ENCODE assay signal across 20 cellular contexts in genomic region chr22:45473626-45474237, GRCh38. TPM values are rescaled to one million over a fixed set of nuclear protein-coding genes. Genes with fewer than 3 reads are reported as not detected.
DNase-seq lines count a peak whose midpoint lies in the region; TF ChIP-seq lines count a peak whose summit lies in the region.
"Had no signal": no experiment of that assay in that cellular context is flagged by ENCODE, and none has a peak within 500 bp of the region (broad histone marks: within the 10 kb centered on the region; RNA-seq: fewer than 3 reads in every experiment).

No MANE protein-coding gene starts in this region.

- peaks cover 48% of the 10 kb centered on the region for H3K4me1 Mint-ChIP-seq in nephron progenitor cell
- no peaks in the 10 kb centered on the region for H3K4me1 Mint-ChIP-seq in activated CD4-positive, alpha-beta T cell treated with anti-CD3 and anti-CD28 coated beads, Interleukin-2, amount 10 ng/mL, durations not matched to agents 7 days and 5 days
- H3K4me1 Mint-ChIP-seq: central memory CD8-positive, alpha-beta T cell had no signal

- H3K4me3 Mint-ChIP-seq in nephron progenitor cell = no peak overlapping the region
- H3K4me3 Mint-ChIP-seq in activated CD4-positive, alpha-beta T cell treated with anti-CD3 and anti-CD28 coated beads, Interleukin-2, amount 10 ng/mL, durations not matched to agents 7 days and 5 days = no peak overlapping the region
- H3K4me3 Mint-ChIP-seq: central memory CD8-positive, alpha-beta T cell; stimulated activated naive CD8-positive, alpha-beta T cell treated with anti-CD3 and anti-CD28 coated beads, Interleukin-15, Interleukin-2, amounts not matched to agents 100 ng/mL and 50 ng/mL, for 24 hours had no signal

- TF ChIP-seq CTCF in nephron progenitor cell (IDR thresholded peaks at IDR 0.05) (no peak), tibial artery (IDR thresholded peaks at IDR 0.05) (no peak)

- H3K27ac ChIP-seq in tibial artery = peak overlapping the region; percentile 32 to 77
- H3K27ac ChIP-seq: neutrophil had no signal

- DNase-seq in SK-MEL-5 (ENCODE audit: low read depth, low spot score) = peak; percentile 42
- peak; percentile 34 for DNase-seq in fibroblast of the conjunctiva (ENCODE audit: low read depth)
- DNase-seq in nephron progenitor cell = no peak
- DNase-seq in tibial artery = peak in 1 of 2 donors; percentile 65
- no peak for DNase-seq in activated gamma-delta T cell treated with Interleukin-2 at 50 U/mL for 16 hours
- DNase-seq in DMS79 treated with DMSO at 0.1 percent for 48 hours (lab: John Stamatoyannopoulos, UW) = no peak
- no peak for DNase-seq in activated CD4-positive, alpha-beta T cell treated with anti-CD3 and anti-CD28 coated beads, Interleukin-2, amount 10 ng/mL, durations not matched to agents 7 days and 5 days
- no peak for DNase-seq in DMS 273 (lab: John Stamatoyannopoulos, UW; ENCODE audit: unreplicated experiment)
- DNase-seq: activated CD4-positive, alpha-beta T cell treated with anti-CD3 and anti-CD28 coated beads for 1 hour; adrenal gland; effector CD8-positive, alpha-beta T cell; EL; midbrain; NCI-H1417 treated with DMSO at 0.1 percent for 48 hours; stimulated activated CD4-positive, alpha-beta T cell treated with anti-CD3 and anti-CD28 coated beads, Interleukin-1b, Interleukin-23, amount 100 ng/mL, for 48 hours; T1000 had no signal

- peaks cover 0 to 89% (median 43%) of the 10 kb centered on the region in 4 donors for H3K4me1 ChIP-seq in tibial artery

- no peak overlapping the region for H3K4me3 ChIP-seq in tibial artery
- H3K4me3 ChIP-seq: adrenal gland had no signal

- intact Hi-C loops in tibial artery (cut with DNase I; ENCODE audit: low total_unique reads) = no loop called here

- H3K36me3 ChIP-seq in tibial artery = no peaks in the 10 kb centered on the region
- H3K36me3 ChIP-seq: adrenal gland, neutrophil had no signal

- H3K9me3 ChIP-seq in tibial artery = no peaks in the 10 kb centered on the region
- H3K9me3 ChIP-seq: adrenal gland, neutrophil had no signal

- POLR2A ChIA-PET in activated CD4-positive, alpha-beta T cell treated with anti-CD3 and anti-CD28 coated beads, Interleukin-2, amount 10 ng/mL, durations not matched to agents 7 days and 5 days (lab: Charles Lee) = no interaction called here

- no peaks in the 10 kb centered on the region for H3K27me3 ChIP-seq in tibial artery
- H3K27me3 ChIP-seq: adrenal gland had no signal

- H3K27me3 Mint-ChIP-seq in nephron progenitor cell (ENCODE audit: low read depth, poor library complexity) = peaks cover 14% of the 10 kb centered on the region
- peaks cover 6% of the 10 kb centered on the region for H3K27me3 Mint-ChIP-seq in activated CD4-positive, alpha-beta T cell treated with anti-CD3 and anti-CD28 coated beads, Interleukin-2, amount 10 ng/mL, durations not matched to agents 7 days and 5 days

- in situ Hi-C loops in SK-MEL-5 (cut with HindIII; ENCODE audit: low pct_unique_long_range_greater_than_20kb, low sequenced_read_pairs) = no loop called here

- CTCF ChIA-PET in activated CD4-positive, alpha-beta T cell treated with anti-CD3 and anti-CD28 coated beads, Interleukin-2, amount 10 ng/mL, durations not matched to agents 7 days and 5 days (lab: Charles Lee) = no interaction called here

- peak overlapping the region; percentile 14 for H3K27ac Mint-ChIP-seq in nephron progenitor cell
- H3K27ac Mint-ChIP-seq in activated CD4-positive, alpha-beta T cell treated with anti-CD3 and anti-CD28 coated beads, Interleukin-2, amount 10 ng/mL, durations not matched to agents 7 days and 5 days = no peak overlapping the region
- H3K27ac Mint-ChIP-seq: activated T-helper 2 cell treated with anti-CD3 and anti-CD28 coated beads, Interferon-gamma antibody, Interleukin-2, Interleukin-4, amounts not matched to agents 10 μg/mL and 5 μg/mL and 100 μg/mL, durations not matched to agents 14 hours and 24 hours and 36 hours; stimulated activated naive CD8-positive, alpha-beta T cell treated with anti-CD3 and anti-CD28 coated beads, Interleukin-15, Interleukin-2, amounts not matched to agents 100 ng/mL and 50 ng/mL, for 24 hours had no signal

- no peaks in the 10 kb centered on the region for H3K36me3 Mint-ChIP-seq in nephron progenitor cell (ENCODE audit: low read depth)
- no peaks in the 10 kb centered on the region for H3K36me3 Mint-ChIP-seq in activated CD4-positive, alpha-beta T cell treated with anti-CD3 and anti-CD28 coated beads, Interleukin-2, amount 10 ng/mL, durations not matched to agents 7 days and 5 days (ENCODE audit: low read depth)

- no peaks in the 10 kb centered on the region for H3K9me3 Mint-ChIP-seq in nephron progenitor cell
- no peaks in the 10 kb centered on the region for H3K9me3 Mint-ChIP-seq in activated CD4-positive, alpha-beta T cell treated with anti-CD3 and anti-CD28 coated beads, Interleukin-2, amount 10 ng/mL, durations not matched to agents 7 days and 5 days
- H3K9me3 Mint-ChIP-seq: activated T-helper 2 cell treated with anti-CD3 and anti-CD28 coated beads, Interferon-gamma antibody, Interleukin-2, Interleukin-4, amounts not matched to agents 10 μg/mL and 5 μg/mL and 100 μg/mL, durations not matched to agents 14 hours and 24 hours and 36 hours; central memory CD8-positive, alpha-beta T cell; stimulated activated naive CD8-positive, alpha-beta T cell treated with anti-CD3 and anti-CD28 coated beads, Interleukin-15, Interleukin-2, amounts not matched to agents 100 ng/mL and 50 ng/mL, for 24 hours had no signal

RNA-seq across cellular contexts. Expression of gene FBLN1, which starts 29.0 kb away (rescaled TPM):
- 9.7 and 10.1 TPM in 2 replicates for total RNA-seq in SK-MEL-5 (2014; rRNA removed; shearing (Covaris generic))
- polyA plus RNA-seq in SK-MEL-5 (2015; cell fraction: cytosol; rRNA removed) = 71.9 and 97.2 TPM in 2 replicates
- 10.0 and 16.9 TPM in 2 replicates for polyA plus RNA-seq in SK-MEL-5 (2015; cell fraction: nucleus; rRNA removed)
- not detected for total RNA-seq in activated CD4-positive, alpha-beta T cell treated with anti-CD3 and anti-CD28 coated beads, Interleukin-2, amount 10 ng/mL, durations not matched to agents 7 days and 5 days
- total RNA-seq: activated T-helper 2 cell treated with anti-CD3 and anti-CD28 coated beads, Interferon-gamma antibody, Interleukin-2, Interleukin-4, amounts not matched to agents 10 μg/mL and 5 μg/mL and 100 μg/mL, durations not matched to agents 14 hours and 24 hours and 36 hours had no signal

Comparison
In these comparisons a context has a peak if more than half of its experiments do, and no peak if none do; other contexts are left out.
1. DNase-seq: peak in SK-MEL-5 (single experiment) and fibroblast of the conjunctiva (single experiment); none in nephron progenitor cell (single experiment), activated gamma-delta T cell treated with Interleukin-2 at 50 U/mL for 16 hours (single experiment), DMS79 treated with DMSO at 0.1 percent for 48 hours (single experiment), activated CD4-positive, alpha-beta T cell treated with anti-CD3 and anti-CD28 coated beads, Interleukin-2, amount 10 ng/mL, durations not matched to agents 7 days and 5 days (single experiment) and DMS 273 (single experiment).